Comparison of ENCODE assay signal across 8 cellular contexts in the genomic region with DNA sequence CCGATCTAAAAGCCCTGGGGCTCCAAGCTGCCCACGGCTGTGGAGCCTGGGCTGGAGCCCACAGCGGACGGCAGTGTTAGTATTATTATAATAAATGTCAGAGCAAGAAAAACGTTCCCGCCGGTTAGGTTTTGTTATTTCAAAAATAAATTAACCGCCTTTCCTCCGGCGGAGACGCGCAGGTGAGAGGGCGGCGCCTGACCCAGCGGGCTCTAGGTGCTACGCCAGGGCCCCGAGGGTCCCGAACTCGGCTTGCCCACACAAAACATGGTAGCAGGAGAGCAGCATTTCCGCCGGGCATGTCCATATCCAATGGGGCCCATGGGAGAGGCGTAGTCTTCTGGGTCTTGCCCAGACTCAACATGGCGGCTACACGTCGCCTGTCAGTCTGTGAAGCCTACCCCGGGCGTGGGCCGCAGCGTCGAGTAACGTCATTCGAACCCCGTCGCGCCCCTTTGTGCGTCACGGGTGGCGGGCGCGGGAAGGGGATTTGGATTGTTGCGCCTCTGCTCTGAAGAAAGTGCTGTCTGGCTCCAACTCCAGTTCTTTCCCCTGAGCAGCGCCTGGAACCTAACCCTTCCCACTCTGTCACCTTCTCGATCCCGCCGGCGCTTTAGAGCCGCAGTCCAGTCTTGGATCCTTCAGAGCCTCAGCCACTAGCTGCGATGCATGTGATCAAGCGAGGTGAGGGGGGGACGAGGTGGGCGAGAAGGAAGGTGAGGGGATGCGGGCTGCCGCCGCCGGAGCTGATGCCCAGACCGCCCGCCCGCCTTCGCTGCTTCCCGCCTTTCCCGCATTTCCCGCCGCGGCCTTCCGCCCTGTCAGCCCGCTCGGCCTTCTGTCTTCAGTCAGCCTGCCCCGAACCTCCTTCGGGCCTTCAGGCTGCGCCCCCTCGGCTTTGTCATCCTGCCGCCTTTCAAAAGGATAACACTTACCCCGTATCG. TPM values are rescaled to one million over a fixed set of nuclear protein-coding genes. Genes with fewer than 3 reads are reported as not detected.
DNase-seq lines count a peak whose midpoint lies in the region; ATAC-seq and TF ChIP-seq lines count a peak whose summit lies in the region.

A gene (plus strand): TSS at position 452 of the 944 bp plus-strand sequence. CDS start 214 bp downstream, at position 666.

- TF ChIP-seq POLR2A in upper lobe of left lung (IDR thresholded peaks at IDR 0.05), result peak in 2 of 4 donors; percentile 45 to 72

- in situ Hi-C loops in GM13976 (cut with MboI; ENCODE audit: low sequenced_read_pairs, unreplicated experiment), result no loop called here

- WGBS in heart right ventricle, 2 donors, result 0 to 1% methylated on average over 74 of the region's 74 CpGs
- 1% methylated on average over 39 to 71 of the region's 74 CpGs for WGBS in upper lobe of left lung, 2 donors

- H3K27me3 ChIP-seq in heart right ventricle (no peaks in the 10 kb centered on the region), upper lobe of left lung (no peaks in the 10 kb centered on the region)

- intact Hi-C loops in T-helper 1 cell treated with Interleukin-12 subunit alpha and Interleukin-12 subunit beta and Interleukin-4 antibody, amounts not matched to agents 30 ng/mL and 1 ng/mL, for 36 hours (cut with micrococcal nuclease), result loop anchor here (1.0 to 2.0 kb wide), 7 partner anchors 240 to 1102 kb away; a partner anchor contains a TSS
- intact Hi-C loops in heart right ventricle (cut with DNase I), result no loop called here
- intact Hi-C loops in posterior cingulate gyrus (cut with DNase I), result loop anchor here (1.0 kb wide), 1 partner anchor 22 kb away; no protein-coding TSS in a partner anchor

- DNase-seq in GM13976 (ENCODE audit: low spot score) (peak; percentile 94), NCI-H146 treated with DMSO at 0.1 percent for 48 hours (lab: John Stamatoyannopoulos, UW; ENCODE audit: unreplicated experiment) (peak; percentile 91), amniotic epithelial cell (ENCODE audit: low read depth) (peak; percentile 96), heart right ventricle (peak; percentile 92 to 96), posterior cingulate gyrus (peak; percentile 91 to 99 (median 97)), upper lobe of left lung (peak; percentile 95 to 97)

- H3K4me3 ChIP-seq in heart right ventricle (peak within 1 kb of the TSS; percentile 76 to 93 (median 84)), upper lobe of left lung (peak within 1 kb of the TSS; percentile 63 to 94 (median 91))

- ATAC-seq in HG02870 (IDR thresholded peaks at IDR 0.05; ENCODE audit: unreplicated experiment), result peak; percentile 96
- ATAC-seq in heart right ventricle, result peak; percentile 98 to 99 (median 99)
- ATAC-seq in upper lobe of left lung (ENCODE audit: low FRiP score in 2 of 2), result peak; percentile 98 to 99

- H3K27ac ChIP-seq in heart right ventricle, result peak within 1 kb of the TSS; percentile 79 to 97 (median 94)
- H3K27ac ChIP-seq in upper lobe of left lung, result peak within 1 kb of the TSS; percentile 90 to 97 (median 94)

- H3K4me1 ChIP-seq in heart right ventricle (peaks cover 0 to 57% (median 15%) of the 10 kb centered on the region in 9 donors), upper lobe of left lung (peaks cover 12 to 28% (median 16%) of the 10 kb centered on the region in 4 donors)

- H3K9me3 ChIP-seq in heart right ventricle (no peaks in the 10 kb centered on the region), upper lobe of left lung (no peaks in the 10 kb centered on the region)

- peaks cover 0 to 24% (median 0%) of the 10 kb centered on the region in 9 donors for H3K36me3 ChIP-seq in heart right ventricle
- peaks cover 4 to 10% (median 6%) of the 10 kb centered on the region in 4 donors for H3K36me3 ChIP-seq in upper lobe of left lung

- no peak for TF ChIP-seq CTCF in GM13976 (IDR thresholded peaks at IDR 0.05; ENCODE audit: borderline replicate concordance, control extremely low read depth, extremely low read depth, insufficient read depth, missing control alignments)
- TF ChIP-seq CTCF in heart right ventricle (IDR thresholded peaks at IDR 0.05), result no peak
- no peak for TF ChIP-seq CTCF in upper lobe of left lung (IDR thresholded peaks at IDR 0.05)

- TF ChIP-seq EP300 in upper lobe of left lung (IDR thresholded peaks at IDR 0.05), result no peak

RNA-seq across cellular contexts. Expression of the gene that starts here (rescaled TPM):
- 138 and 157 TPM in 2 replicates for total RNA-seq in T-helper 1 cell treated with Interleukin-12 subunit alpha and Interleukin-12 subunit beta and Interleukin-4 antibody, amounts not matched to agents 30 ng/mL and 1 ng/mL, for 36 hours
- total RNA-seq in heart right ventricle (10 to 100 TPM; 22.9 to 36.6 (median 29.0) TPM), upper lobe of left lung (10 to 100 TPM in 5 of 6 donors, 1 to 10 TPM in 1; 9.8 to 30.5 (median 25.4) TPM)
- 10 to 100 TPM in 1 of 2 donors, 1 to 10 TPM in 1; 3.7 to 15.0 TPM for polyA plus RNA-seq in heart right ventricle

Comparison
In these comparisons a context has a peak if more than half of its experiments do, and no peak if none do; other contexts are left out.
1. Peak in every context shown above with its lines: DNase-seq, ATAC-seq, H3K4me3 ChIP-seq and H3K27ac ChIP-seq.
2. intact Hi-C loops: an anchor here in T-helper 1 cell treated with Interleukin-12 subunit alpha and Interleukin-12 subunit beta and Interleukin-4 antibody, amounts not matched to agents 30 ng/mL and 1 ng/mL, for 36 hours (1.0 to 2.0 kb wide) and posterior cingulate gyrus (1.0 kb wide); none called in heart right ventricle.